Comparison of ENCODE assay signal across 24 cellular contexts in the genomic region with DNA sequence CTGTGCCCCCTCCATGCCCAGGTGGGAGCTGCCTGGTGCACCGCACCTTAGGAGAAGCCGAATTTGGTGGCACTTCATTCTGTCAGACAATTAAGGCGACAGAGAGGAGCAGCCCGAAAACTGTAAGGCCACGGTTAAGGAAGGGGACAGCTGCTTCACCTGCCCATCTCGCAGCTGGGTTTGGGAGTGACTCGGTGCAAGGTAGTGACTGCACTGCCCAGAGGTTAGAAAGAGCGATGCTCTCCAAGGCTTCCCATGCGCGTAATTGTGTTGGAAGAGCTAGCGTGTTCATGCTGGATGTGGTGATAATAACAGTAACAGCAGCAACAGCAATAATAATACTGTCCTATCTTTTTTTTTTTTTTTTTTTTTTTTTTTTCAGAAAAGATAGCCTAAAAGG.
A peak's percentile ranks its signal among the peaks of the same experiment; 100 is the strongest.
DNase-seq lines count a peak whose midpoint lies in the region; ATAC-seq and TF ChIP-seq lines count a peak whose summit lies in the region.
"Had no signal": no experiment of that assay in that cellular context is flagged by ENCODE, and none has a peak within 500 bp of the region (broad histone marks: within the 10 kb centered on the region; RNA-seq: fewer than 3 reads in every experiment).

No MANE protein-coding gene starts in this region.

- H3K27ac Mint-ChIP-seq in WTC11 = no peak overlapping the region
- H3K27ac Mint-ChIP-seq in neural crest cell (ENCODE audit: unreplicated experiment) = no peak overlapping the region
- H3K27ac Mint-ChIP-seq: activated naive CD4-positive, alpha-beta T cell treated with anti-CD3 and anti-CD28 coated beads, Interleukin-2, amount 50 U/mL, for 24 hours; B cell; stimulated activated memory B cell treated with anti-CD40 and anti-IgM and Interleukin-4, amounts not matched to agents 10 μg/mL and 1 μg/mL and 100 μg/mL, for 72 hours; T-helper 2 cell treated with Interferon-gamma antibody and Interleukin-4, amounts not matched to agents 5 μg/mL and 100 μg/mL, for 36 hours had no signal

- H3K27ac ChIP-seq in gastrocnemius medialis = no peak overlapping the region
- H3K27ac ChIP-seq: A549, heart left ventricle, lower lobe of right lung, RWPE1, testis, vagina had no signal

- POLR2A ChIA-PET in WTC11 (lab: Charles Lee) = no interaction called here

- intact Hi-C loops in gastrocnemius medialis (cut with DNase I; ENCODE audit: low total_unique reads) = no loop called here

- H3K36me3 Mint-ChIP-seq in WTC11 (no peaks in the 10 kb centered on the region), neural crest cell (ENCODE audit: low read depth) (no peaks in the 10 kb centered on the region)
- H3K36me3 Mint-ChIP-seq: activated naive CD4-positive, alpha-beta T cell treated with anti-CD3 and anti-CD28 coated beads, Interleukin-2, amount 50 U/mL, for 24 hours; stimulated activated memory B cell treated with anti-CD40 and anti-IgM and Interleukin-4, amounts not matched to agents 10 μg/mL and 1 μg/mL and 100 μg/mL, for 72 hours had no signal

- H3K4me1 ChIP-seq in iPS-15b (ENCODE audit: control insufficient read depth, insufficient read depth, low read length) (peaks cover 8% of the 10 kb centered on the region), gastrocnemius medialis (no peaks in the 10 kb centered on the region)
- H3K4me1 ChIP-seq: A549, lower lobe of right lung, testis, vagina had no signal

- H3K27me3 ChIP-seq in iPS-15b (ENCODE audit: control insufficient read depth, insufficient read depth, low read length) (peaks cover 33% of the 10 kb centered on the region), gastrocnemius medialis (peaks cover 7 to 32% (median 32%) of the 10 kb centered on the region in 3 donors)
- H3K27me3 ChIP-seq: testis, vagina had no signal

- no peaks in the 10 kb centered on the region for H3K9me3 Mint-ChIP-seq in WTC11
- H3K9me3 Mint-ChIP-seq in neural crest cell = no peaks in the 10 kb centered on the region
- H3K9me3 Mint-ChIP-seq: activated naive CD4-positive, alpha-beta T cell treated with anti-CD3 and anti-CD28 coated beads, Interleukin-2, amount 50 U/mL, for 24 hours; T-helper 2 cell treated with Interferon-gamma antibody and Interleukin-4, amounts not matched to agents 5 μg/mL and 100 μg/mL, for 36 hours had no signal

- H3K36me3 ChIP-seq in iPS-15b (ENCODE audit: control insufficient read depth, insufficient read depth, low read length) (no peaks in the 10 kb centered on the region), gastrocnemius medialis (no peaks in the 10 kb centered on the region)
- H3K36me3 ChIP-seq: heart left ventricle, lower lobe of right lung, vagina had no signal

- H3K27me3 Mint-ChIP-seq in WTC11 (ENCODE audit: low read depth) = peaks cover 38% of the 10 kb centered on the region
- H3K27me3 Mint-ChIP-seq in neural crest cell (ENCODE audit: low read depth) = peaks cover 68% of the 10 kb centered on the region
- H3K27me3 Mint-ChIP-seq: stimulated activated memory B cell treated with anti-CD40 and anti-IgM and Interleukin-4, amounts not matched to agents 10 μg/mL and 1 μg/mL and 100 μg/mL, for 72 hours had no signal

- ATAC-seq in WTC11 (peak; percentile 58), gastrocnemius medialis (no peak)
- ATAC-seq: A549; heart left ventricle; HepG2; lower lobe of right lung; stimulated activated memory B cell treated with anti-CD40 and anti-IgM and Interleukin-4, amounts not matched to agents 10 μg/mL and 1 μg/mL and 100 μg/mL, for 72 hours had no signal

- TF ChIP-seq CTCF in WTC11 (IDR thresholded peaks at IDR 0.05) (no peak), neural crest cell (conservative IDR thresholded peaks at IDR 0.05) (no peak), gastrocnemius medialis (IDR thresholded peaks at IDR 0.05 in 4 of 5, conservative IDR thresholded peaks at IDR 0.05 in 1 of 5) (no peak)

- in situ Hi-C loops in gastrocnemius medialis (cut with MboI; ENCODE audit: low sequenced_read_pairs in 4 of 4) = no loop called here

- peak overlapping the region; percentile 15 for H3K4me3 ChIP-seq in iPS-15b (ENCODE audit: low read depth, low read length)
- no peak overlapping the region for H3K4me3 ChIP-seq in gastrocnemius medialis
- H3K4me3 ChIP-seq: A549 had no signal

- TF ChIP-seq POLR2A in gastrocnemius medialis (IDR thresholded peaks at IDR 0.05) = no peak

- H3K4me3 Mint-ChIP-seq in WTC11 (peak overlapping the region; percentile 70), neural crest cell (peak overlapping the region; percentile 84)
- H3K4me3 Mint-ChIP-seq: activated naive CD4-positive, alpha-beta T cell treated with anti-CD3 and anti-CD28 coated beads, Interleukin-2, amount 50 U/mL, for 24 hours; B cell; stimulated activated memory B cell treated with anti-CD40 and anti-IgM and Interleukin-4, amounts not matched to agents 10 μg/mL and 1 μg/mL and 100 μg/mL, for 72 hours; T-helper 2 cell treated with Interferon-gamma antibody and Interleukin-4, amounts not matched to agents 5 μg/mL and 100 μg/mL, for 36 hours had no signal

- H3K9me3 ChIP-seq in iPS-15b (ENCODE audit: control insufficient read depth, insufficient read depth, low read length) (no peaks in the 10 kb centered on the region), gastrocnemius medialis (no peaks in the 10 kb centered on the region)
- H3K9me3 ChIP-seq: A549, heart left ventricle, lower lobe of right lung, testis, vagina had no signal

- CTCF ChIA-PET in WTC11 (lab: Charles Lee) = interaction anchor here (0.6 to 0.9 kb wide), 2 partner anchors 90 to 245 kb away, joined by 3 read pairs; no protein-coding TSS in a partner anchor

- H3K4me1 Mint-ChIP-seq in WTC11 = peaks cover 33% of the 10 kb centered on the region
- H3K4me1 Mint-ChIP-seq in neural crest cell = peaks cover 17% of the 10 kb centered on the region
- H3K4me1 Mint-ChIP-seq: activated naive CD4-positive, alpha-beta T cell treated with anti-CD3 and anti-CD28 coated beads, Interleukin-2, amount 50 U/mL, for 24 hours; B cell; stimulated activated memory B cell treated with anti-CD40 and anti-IgM and Interleukin-4, amounts not matched to agents 10 μg/mL and 1 μg/mL and 100 μg/mL, for 72 hours had no signal

- DNase-seq in ELF-1 (ENCODE audit: low read depth, low spot score) (peak; percentile 14), WTC11 (ENCODE audit: low spot score) (peak; percentile 17), neural crest cell (ENCODE audit: low read depth, low spot score) (no peak), RKO (ENCODE audit: low spot score) (no peak), gastrocnemius medialis (no peak), NCI-H748 (lab: John Stamatoyannopoulos, UW; ENCODE audit: unreplicated experiment) (no peak), cortex of kidney (lab: John Stamatoyannopoulos, UW) (no peak)
- DNase-seq: anterior cingulate cortex; heart left ventricle; lower lobe of right lung; NCI-H187; NCI-H526 treated with DMSO at 0.1 percent for 48 hours; occipital lobe; stimulated activated CD4-positive, alpha-beta T cell treated with anti-CD3 and anti-CD28 coated beads, Interleukin-4, amount 100 ng/mL, for 1 hour had no signal

- no peak overlapping the region for H3K9ac ChIP-seq in iPS-15b (ENCODE audit: low read depth, low read length)

TF ChIP-seq in WTC11, 78 proteins besides CTCF, POLR2A, EP300 and RAD21 (continues in another document):
- TF ChIP-seq, protein P1, sequence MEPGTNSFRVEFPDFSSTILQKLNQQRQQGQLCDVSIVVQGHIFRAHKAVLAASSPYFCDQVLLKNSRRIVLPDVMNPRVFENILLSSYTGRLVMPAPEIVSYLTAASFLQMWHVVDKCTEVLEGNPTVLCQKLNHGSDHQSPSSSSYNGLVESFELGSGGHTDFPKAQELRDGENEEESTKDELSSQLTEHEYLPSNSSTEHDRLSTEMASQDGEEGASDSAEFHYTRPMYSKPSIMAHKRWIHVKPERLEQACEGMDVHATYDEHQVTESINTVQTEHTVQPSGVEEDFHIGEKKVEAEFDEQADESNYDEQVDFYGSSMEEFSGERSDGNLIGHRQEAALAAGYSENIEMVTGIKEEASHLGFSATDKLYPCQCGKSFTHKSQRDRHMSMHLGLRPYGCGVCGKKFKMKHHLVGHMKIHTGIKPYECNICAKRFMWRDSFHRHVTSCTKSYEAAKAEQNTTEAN (CRISPR knock-in tag; IDR thresholded peaks at IDR 0.05) = no peak
- TF ChIP-seq, protein P2, sequence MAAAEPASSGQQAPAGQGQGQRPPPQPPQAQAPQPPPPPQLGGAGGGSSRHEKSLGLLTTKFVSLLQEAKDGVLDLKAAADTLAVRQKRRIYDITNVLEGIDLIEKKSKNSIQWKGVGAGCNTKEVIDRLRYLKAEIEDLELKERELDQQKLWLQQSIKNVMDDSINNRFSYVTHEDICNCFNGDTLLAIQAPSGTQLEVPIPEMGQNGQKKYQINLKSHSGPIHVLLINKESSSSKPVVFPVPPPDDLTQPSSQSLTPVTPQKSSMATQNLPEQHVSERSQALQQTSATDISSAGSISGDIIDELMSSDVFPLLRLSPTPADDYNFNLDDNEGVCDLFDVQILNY (CRISPR knock-in tag; IDR thresholded peaks at IDR 0.05) = no peak
- no peak for TF ChIP-seq PRRX2 (CRISPR knock-in tag; IDR thresholded peaks at IDR 0.05)
- TF ChIP-seq, protein P3, sequence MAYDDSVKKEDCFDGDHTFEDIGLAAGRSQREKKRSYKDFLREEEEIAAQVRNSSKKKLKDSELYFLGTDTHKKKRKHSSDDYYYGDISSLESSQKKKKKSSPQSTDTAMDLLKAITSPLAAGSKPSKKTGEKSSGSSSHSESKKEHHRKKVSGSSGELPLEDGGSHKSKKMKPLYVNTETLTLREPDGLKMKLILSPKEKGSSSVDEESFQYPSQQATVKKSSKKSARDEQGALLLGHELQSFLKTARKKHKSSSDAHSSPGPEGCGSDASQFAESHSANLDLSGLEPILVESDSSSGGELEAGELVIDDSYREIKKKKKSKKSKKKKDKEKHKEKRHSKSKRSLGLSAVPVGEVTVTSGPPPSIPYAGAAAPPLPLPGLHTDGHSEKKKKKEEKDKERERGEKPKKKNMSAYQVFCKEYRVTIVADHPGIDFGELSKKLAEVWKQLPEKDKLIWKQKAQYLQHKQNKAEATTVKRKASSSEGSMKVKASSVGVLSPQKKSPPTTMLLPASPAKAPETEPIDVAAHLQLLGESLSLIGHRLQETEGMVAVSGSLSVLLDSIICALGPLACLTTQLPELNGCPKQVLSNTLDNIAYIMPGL (CRISPR knock-in tag; IDR thresholded peaks at IDR 0.05) = no peak
- no peak for TF ChIP-seq NFATC4 (CRISPR knock-in tag; IDR thresholded peaks at IDR 0.05)
- TF ChIP-seq, protein P4, sequence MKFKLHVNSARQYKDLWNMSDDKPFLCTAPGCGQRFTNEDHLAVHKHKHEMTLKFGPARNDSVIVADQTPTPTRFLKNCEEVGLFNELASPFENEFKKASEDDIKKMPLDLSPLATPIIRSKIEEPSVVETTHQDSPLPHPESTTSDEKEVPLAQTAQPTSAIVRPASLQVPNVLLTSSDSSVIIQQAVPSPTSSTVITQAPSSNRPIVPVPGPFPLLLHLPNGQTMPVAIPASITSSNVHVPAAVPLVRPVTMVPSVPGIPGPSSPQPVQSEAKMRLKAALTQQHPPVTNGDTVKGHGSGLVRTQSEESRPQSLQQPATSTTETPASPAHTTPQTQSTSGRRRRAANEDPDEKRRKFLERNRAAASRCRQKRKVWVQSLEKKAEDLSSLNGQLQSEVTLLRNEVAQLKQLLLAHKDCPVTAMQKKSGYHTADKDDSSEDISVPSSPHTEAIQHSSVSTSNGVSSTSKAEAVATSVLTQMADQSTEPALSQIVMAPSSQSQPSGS (CRISPR knock-in tag; IDR thresholded peaks at IDR 0.05; ENCODE audit: borderline replicate concordance, low read depth) = no peak
- no peak for TF ChIP-seq ELF4 (CRISPR knock-in tag; IDR thresholded peaks at IDR 0.05; ENCODE audit: low read depth)

Comparison
In these comparisons a context has a peak if more than half of its experiments do, and no peak if none do; other contexts are left out.
1. DNase-seq: peak in ELF-1 (single experiment) and WTC11 (single experiment); none in neural crest cell (single experiment), RKO (single experiment), gastrocnemius medialis (0 of 2), NCI-H748 (single experiment) and cortex of kidney (single experiment).